16 cellular contexts compared by ENCODE assay signal in genomic region chr20:48331518-48332286, GRCh38.
DNase-seq lines count a peak whose midpoint lies in the region; ATAC-seq, FAIRE-seq and TF ChIP-seq lines count a peak whose summit lies in the region.
"Had no signal": no experiment of that assay in that cellular context is flagged by ENCODE, and none has a peak within 500 bp of the region (broad histone marks: within the 10 kb centered on the region; RNA-seq: fewer than 3 reads in every experiment).

No MANE protein-coding gene starts in this region.

- no peak for TF ChIP-seq RAD21 in GM12878 (IDR thresholded peaks at IDR 0.05; ENCODE audit: insufficient read depth, low read depth, low read length)

- FAIRE-seq in HTR-8/SVneo (lab: Jason Lieb, UNC) (peak; percentile 16), GM12878 (lab: Jason Lieb, UNC) (no peak)
- FAIRE-seq: D721Med had no signal

- H3K4me1 ChIP-seq in GM12878 (ENCODE audit: control insufficient read depth, insufficient read depth, low read length), result no peaks in the 10 kb centered on the region

- H3K9me3 ChIP-seq in GM12878 (replicated peaks; ENCODE audit: control insufficient read depth, insufficient read depth, low read length), result no peaks in the 10 kb centered on the region

- H3K27ac Mint-ChIP-seq in mesothelial cell of epicardium (peak overlapping the region; percentile 84), type B pancreatic cell (peak overlapping the region; percentile 39)
- H3K27ac Mint-ChIP-seq: CD14-positive monocyte; CD8-positive, alpha-beta T cell had no signal

- BruUV-seq in GM12878 (replicated peaks; lab: Mats Ljungman, UMichigan), result no TSS peak

- no peak overlapping the region for H3K9ac ChIP-seq in GM12878 (ENCODE audit: control insufficient read depth, insufficient read depth, low read length)

- intact Hi-C loops in GM12878 (cut with micrococcal nuclease; ENCODE audit: unreplicated experiment), result no loop called here

- TF ChIP-seq POLR2A in GM12878 (IDR thresholded peaks at IDR 0.05; ENCODE audit: low read depth, low read length), result no peak

- DNase-seq in HTR-8/SVneo (ENCODE audit: insufficient read length, low spot score) (no peak), GM12878 (ENCODE audit: low read depth, low spot score) (no peak), mesothelial cell of epicardium (ENCODE audit: low spot score in 2 of 2, unreplicated experiment in 2 of 2) (no peak), type B pancreatic cell (ENCODE audit: extremely low spot score, unreplicated experiment) (no peak), NCI-H2081 treated with DMSO at 0.1 percent for 48 hours (lab: John Stamatoyannopoulos, UW) (no peak)
- no peak for DNase-seq in stimulated activated CD4-positive, alpha-beta T cell treated with anti-CD3 and anti-CD28 coated beads, Interleukin-1b, Interleukin-23, amount 100 ng/mL, for 48 hours
- DNase-seq: CD8-positive, alpha-beta T cell; COR-L47; DMS153; DMS79 treated with DMSO at 0.1 percent for 48 hours; EL; GDM1; H7 had no signal

- SMC1A ChIA-PET in GM12878 (lab: Charles Lee; ENCODE audit: uncharacterized antibody, unreplicated experiment), result interaction anchor here (1.1 to 1.4 kb wide), 3 partner anchors 15 to 154 kb away, joined by 3 to 4 read pairs (median 3); no protein-coding TSS in a partner anchor

- H4K20me1 ChIP-seq in GM12878 (ENCODE audit: control insufficient read depth, insufficient read depth), result no peaks in the 10 kb centered on the region

- H3K36me3 Mint-ChIP-seq in mesothelial cell of epicardium (no peaks in the 10 kb centered on the region), type B pancreatic cell (no peaks in the 10 kb centered on the region)
- H3K36me3 Mint-ChIP-seq: CD14-positive monocyte; CD8-positive, alpha-beta T cell had no signal

- no peak overlapping the region for H3K4me3 Mint-ChIP-seq in mesothelial cell of epicardium
- H3K4me3 Mint-ChIP-seq in type B pancreatic cell, result no peak overlapping the region
- H3K4me3 Mint-ChIP-seq: CD14-positive monocyte; CD8-positive, alpha-beta T cell had no signal

- no peaks in the 10 kb centered on the region; a peak in 2 of 4 replicates for H3K27me3 ChIP-seq in GM12878 (replicated peaks in 1 of 2; ENCODE audit: control insufficient read depth in 2 of 2, insufficient read depth in 2 of 2, low read length in 1 of 2)

- H3K4me1 Mint-ChIP-seq in mesothelial cell of epicardium (peaks cover 39% of the 10 kb centered on the region), type B pancreatic cell (ENCODE audit: unreplicated experiment) (peaks cover 48% of the 10 kb centered on the region)
- H3K4me1 Mint-ChIP-seq: CD14-positive monocyte had no signal

- TF ChIP-seq EP300 in GM12878 (IDR thresholded peaks at IDR 0.05; ENCODE audit: borderline replicate concordance in 1 of 2, control insufficient read depth in 1 of 2, low read depth in 2 of 2, low read length in 2 of 2), result no peak

- no peaks in the 10 kb centered on the region for H3K27me3 Mint-ChIP-seq in mesothelial cell of epicardium (ENCODE audit: low read depth)
- peaks cover 4% of the 10 kb centered on the region for H3K27me3 Mint-ChIP-seq in type B pancreatic cell

- no peak overlapping the region for H3K4me2 ChIP-seq in GM12878 (ENCODE audit: control insufficient read depth, insufficient read depth)

- CTCF ChIA-PET in GM12878 (lab: Yijun Ruan, JAX), result interaction anchor here (0.7 to 1.3 kb wide), 3 partner anchors 8 to 289 kb away, joined by 3 to 5 read pairs (median 4); no protein-coding TSS in a partner anchor

- RAD21 ChIA-PET in GM12878 (lab: Charles Lee; ENCODE audit: unreplicated experiment), result interaction anchor here (0.6 to 0.9 kb wide), 2 partner anchors 34 to 78 kb away, joined by 3 to 4 read pairs; no protein-coding TSS in a partner anchor

- H2AFZ ChIP-seq in GM12878 (ENCODE audit: control insufficient read depth, low read depth, low read length), result no peak overlapping the region

- no peaks in the 10 kb centered on the region for H3K36me3 ChIP-seq in GM12878 (ENCODE audit: control insufficient read depth in 2 of 2, insufficient read depth in 2 of 2, low read length in 1 of 2)

- no peaks in the 10 kb centered on the region for H3K79me2 ChIP-seq in GM12878 (ENCODE audit: control insufficient read depth, insufficient read depth, low read length)

- POLR2A ChIA-PET in GM12878 (lab: Charles Lee), result interaction anchor here (0.6 to 2.0 kb wide), 2 partner anchors 8 to 10 kb away, joined by 3 to 7 read pairs; no protein-coding TSS in a partner anchor

- no peak overlapping the region for H3K4me3 ChIP-seq in GM12878

- WGBS in GM12878 (ENCODE audit: insufficient coverage, insufficient replicate concordance, low lambda C conversion rate, missing lambda C conversion rate), result 94% methylated on average over 1 of the region's 1 CpG

- TF ChIP-seq CTCF in GM12878 (IDR thresholded peaks at IDR 0.05 in 2 of 3, conservative IDR thresholded peaks at IDR 0.05 in 1 of 3; ENCODE audit: control insufficient read depth in 2 of 3, extremely low read depth in 1 of 3, insufficient read depth in 1 of 3, low read depth in 3 of 3, low read length in 3 of 3), result no peak
- no peak for TF ChIP-seq CTCF in mesothelial cell of epicardium (IDR thresholded peaks at IDR 0.05; ENCODE audit: unreplicated experiment)
- TF ChIP-seq CTCF in type B pancreatic cell (conservative IDR thresholded peaks at IDR 0.05), result no peak

- no peaks in the 10 kb centered on the region for H3K9me3 Mint-ChIP-seq in mesothelial cell of epicardium
- H3K9me3 Mint-ChIP-seq in type B pancreatic cell, result peaks cover 4% of the 10 kb centered on the region
- H3K9me3 Mint-ChIP-seq: CD8-positive, alpha-beta T cell had no signal

- H3K27ac ChIP-seq in GM12878 (ENCODE audit: control insufficient read depth, insufficient read depth), result no peak overlapping the region

- in situ Hi-C loops in GM12878 (cut with MboI), result no loop called here

- ATAC-seq in GM12878 (no peak), GM21367 (IDR thresholded peaks at IDR 0.05; ENCODE audit: unreplicated experiment) (no peak)
- ATAC-seq: CD8-positive, alpha-beta T cell had no signal

TF ChIP-seq in GM12878, 131 proteins besides CTCF, POLR2A, EP300 and RAD21:
- TF ChIP-seq CBX3 (IDR thresholded peaks at IDR 0.05; ENCODE audit: borderline replicate concordance, low read depth) (no peak), SPI1 (IDR thresholded peaks at IDR 0.05; ENCODE audit: borderline replicate concordance, insufficient read depth, low read depth, low read length) (no peak), TCF7 (IDR thresholded peaks at IDR 0.05; ENCODE audit: borderline replicate concordance) (no peak), ZNF217 (IDR thresholded peaks at IDR 0.05) (no peak), ASH2L (IDR thresholded peaks at IDR 0.05; ENCODE audit: borderline replicate concordance, low read depth) (no peak)
- TF ChIP-seq, protein P1, sequence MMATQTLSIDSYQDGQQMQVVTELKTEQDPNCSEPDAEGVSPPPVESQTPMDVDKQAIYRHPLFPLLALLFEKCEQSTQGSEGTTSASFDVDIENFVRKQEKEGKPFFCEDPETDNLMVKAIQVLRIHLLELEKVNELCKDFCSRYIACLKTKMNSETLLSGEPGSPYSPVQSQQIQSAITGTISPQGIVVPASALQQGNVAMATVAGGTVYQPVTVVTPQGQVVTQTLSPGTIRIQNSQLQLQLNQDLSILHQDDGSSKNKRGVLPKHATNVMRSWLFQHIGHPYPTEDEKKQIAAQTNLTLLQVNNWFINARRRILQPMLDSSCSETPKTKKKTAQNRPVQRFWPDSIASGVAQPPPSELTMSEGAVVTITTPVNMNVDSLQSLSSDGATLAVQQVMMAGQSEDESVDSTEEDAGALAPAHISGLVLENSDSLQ (IDR thresholded peaks at IDR 0.05), result peak; percentile 35
- TF ChIP-seq, protein P2, sequence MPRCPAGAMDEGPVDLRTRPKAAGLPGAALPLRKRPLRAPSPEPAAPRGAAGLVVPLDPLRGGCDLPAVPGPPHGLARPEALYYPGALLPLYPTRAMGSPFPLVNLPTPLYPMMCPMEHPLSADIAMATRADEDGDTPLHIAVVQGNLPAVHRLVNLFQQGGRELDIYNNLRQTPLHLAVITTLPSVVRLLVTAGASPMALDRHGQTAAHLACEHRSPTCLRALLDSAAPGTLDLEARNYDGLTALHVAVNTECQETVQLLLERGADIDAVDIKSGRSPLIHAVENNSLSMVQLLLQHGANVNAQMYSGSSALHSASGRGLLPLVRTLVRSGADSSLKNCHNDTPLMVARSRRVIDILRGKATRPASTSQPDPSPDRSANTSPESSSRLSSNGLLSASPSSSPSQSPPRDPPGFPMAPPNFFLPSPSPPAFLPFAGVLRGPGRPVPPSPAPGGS (IDR thresholded peaks at IDR 0.05; ENCODE audit: borderline replicate concordance, insufficient read depth, low read depth, low read length, poor library complexity, severe bottlenecking), result no peak
